In genomic region chr11:113531575-113532451, GRCh38 we compare ENCODE assay signal across 1 cellular context.
TF ChIP-seq lines count a peak whose summit lies in the region.

No MANE protein-coding gene starts in this region.

TF ChIP-seq in H1, 55 proteins besides CTCF, POLR2A, EP300 and RAD21:
- no peak for TF ChIP-seq BRCA1 (IDR thresholded peaks at IDR 0.05; ENCODE audit: low read depth, low read length)
- no peak for TF ChIP-seq TCF12 (IDR thresholded peaks at IDR 0.05; ENCODE audit: low read depth, low read length)
- TF ChIP-seq HDAC6 (IDR thresholded peaks at IDR 0.05; ENCODE audit: low read depth, low read length): no peak
- TF ChIP-seq TAF7 (optimal IDR thresholded peaks at IDR 0.05; ENCODE audit: borderline replicate concordance, low read depth, low read length): no peak
- TF ChIP-seq MAFK (IDR thresholded peaks at IDR 0.05; ENCODE audit: low read depth, low read length): no peak
- no peak for TF ChIP-seq GABPA (IDR thresholded peaks at IDR 0.05; ENCODE audit: borderline replicate concordance, insufficient read depth, low read length)
- TF ChIP-seq RNF2 (IDR thresholded peaks at IDR 0.05; ENCODE audit: borderline replicate concordance, low read depth, low read length, missing control alignments, poor library complexity, severe bottlenecking): no peak
- no peak for TF ChIP-seq TBP (IDR thresholded peaks at IDR 0.05; ENCODE audit: low read depth, low read length)
- no peak for TF ChIP-seq SUZ12 (IDR thresholded peaks at IDR 0.05; ENCODE audit: low read length)
- no peak for TF ChIP-seq KDM4A (IDR thresholded peaks at IDR 0.05; ENCODE audit: low read depth, low read length, severe bottlenecking)
- no peak for TF ChIP-seq SAP30 (IDR thresholded peaks at IDR 0.05; ENCODE audit: insufficient read depth, insufficient replicate concordance, low read length)
- no peak for TF ChIP-seq EGR1 (IDR thresholded peaks at IDR 0.05; ENCODE audit: borderline replicate concordance, low read depth, low read length)
- no peak for TF ChIP-seq CHD7 (IDR thresholded peaks at IDR 0.05; ENCODE audit: insufficient replicate concordance, low read length)
- TF ChIP-seq RXRA (IDR thresholded peaks at IDR 0.05; ENCODE audit: insufficient read depth, low read depth, low read length): no peak
- no peak for TF ChIP-seq SP4 (IDR thresholded peaks at IDR 0.05; ENCODE audit: low read length)
TF ChIP-seq in H1: peak in this region for 0.
